ENCODE assay signal across 1 cellular context in genomic region chr3:51637941-51638471, GRCh38.
A peak's percentile ranks its signal among the peaks of the same experiment; 100 is the strongest.
TF ChIP-seq lines count a peak whose summit lies in the region.

No MANE protein-coding gene starts in this region.

TF ChIP-seq in HepG2, 621 proteins besides CTCF, POLR2A, EP300 and RAD21 (continued from another document and continues in another):
- TF ChIP-seq GPBP1L1 (CRISPR knock-in tag; IDR thresholded peaks at IDR 0.05) (no peak), ZSCAN29 (CRISPR knock-in tag; conservative IDR thresholded peaks at IDR 0.05) (no peak), ZNF790 (CRISPR knock-in tag; IDR thresholded peaks at IDR 0.05; ENCODE audit: borderline replicate concordance) (no peak), ZNF331 (CRISPR knock-in tag; IDR thresholded peaks at IDR 0.05) (peak; percentile 40; the same call in 1 of the 2 replicates), ZNF3 (CRISPR knock-in tag; IDR thresholded peaks at IDR 0.05) (no peak), SP5 (CRISPR knock-in tag; IDR thresholded peaks at IDR 0.05; ENCODE audit: borderline replicate concordance, low read depth) (no peak), KDM4B (CRISPR knock-in tag; IDR thresholded peaks at IDR 0.05) (no peak), PTBP1 (IDR thresholded peaks at IDR 0.05; ENCODE audit: low read depth, low read length, poor library complexity, severe bottlenecking) (no peak), ZSCAN22 (CRISPR knock-in tag; IDR thresholded peaks at IDR 0.05) (no peak), ISX (CRISPR knock-in tag; conservative IDR thresholded peaks at IDR 0.05) (no peak), SKI (IDR thresholded peaks at IDR 0.05; ENCODE audit: partially characterized antibody) (no peak), ZSCAN31 (CRISPR knock-in tag; IDR thresholded peaks at IDR 0.05; ENCODE audit: low read depth) (no peak), TOPORS (CRISPR knock-in tag; IDR thresholded peaks at IDR 0.05) (no peak), E2F1 (CRISPR knock-in tag; IDR thresholded peaks at IDR 0.05) (no peak), ZNF441 (CRISPR knock-in tag; IDR thresholded peaks at IDR 0.05; ENCODE audit: borderline replicate concordance) (no peak), ZNF101 (CRISPR knock-in tag; IDR thresholded peaks at IDR 0.05; ENCODE audit: borderline replicate concordance, low read depth) (no peak), ERF (CRISPR knock-in tag; IDR thresholded peaks at IDR 0.05) (0 out of 2 replicates have a peak, but pooled peaks have one; percentile 53), ZNF121 (CRISPR knock-in tag; IDR thresholded peaks at IDR 0.05) (no peak), ZUFSP (CRISPR knock-in tag; IDR thresholded peaks at IDR 0.05; ENCODE audit: borderline replicate concordance) (no peak), SIN3B (IDR thresholded peaks at IDR 0.05; ENCODE audit: low read length) (no peak), ZNF749 (CRISPR knock-in tag; IDR thresholded peaks at IDR 0.05; ENCODE audit: borderline replicate concordance) (no peak), XBP1 (CRISPR knock-in tag; IDR thresholded peaks at IDR 0.05) (no peak), ZNF33B (CRISPR knock-in tag; IDR thresholded peaks at IDR 0.05) (no peak), KMT2B (CRISPR knock-in tag; IDR thresholded peaks at IDR 0.05) (no peak), CAMTA2 (CRISPR knock-in tag; IDR thresholded peaks at IDR 0.05; ENCODE audit: borderline replicate concordance) (no peak), EEA1 (CRISPR knock-in tag; IDR thresholded peaks at IDR 0.05; ENCODE audit: borderline replicate concordance) (no peak), E2F2 (CRISPR knock-in tag; IDR thresholded peaks at IDR 0.05; ENCODE audit: borderline replicate concordance) (no peak), ZFX (CRISPR knock-in tag; IDR thresholded peaks at IDR 0.05; ENCODE audit: low read depth) (no peak), ZNF335 (CRISPR knock-in tag; IDR thresholded peaks at IDR 0.05) (no peak), ELF1 (CRISPR knock-in tag; IDR thresholded peaks at IDR 0.05) (no peak), SUZ12 (IDR thresholded peaks at IDR 0.05; ENCODE audit: low read depth, low read length) (no peak), SMYD3 (CRISPR knock-in tag; IDR thresholded peaks at IDR 0.05) (no peak), GZF1 (CRISPR knock-in tag; IDR thresholded peaks at IDR 0.05) (no peak), ZMAT3 (CRISPR knock-in tag; conservative IDR thresholded peaks at IDR 0.05) (no peak), ZNF407 (CRISPR knock-in tag; IDR thresholded peaks at IDR 0.05; ENCODE audit: not compliant biosample characterization) (no peak), ZNF773 (CRISPR knock-in tag; IDR thresholded peaks at IDR 0.05; ENCODE audit: borderline replicate concordance) (no peak), FOXP4 (CRISPR knock-in tag; IDR thresholded peaks at IDR 0.05) (no peak), FOXP1 (IDR thresholded peaks at IDR 0.05) (no peak), FOXP1 (CRISPR knock-in tag; IDR thresholded peaks at IDR 0.05) (no peak), AGO2 (optimal IDR thresholded peaks at IDR 0.05; ENCODE audit: low read depth, low read length) (no peak), MIER2 (CRISPR knock-in tag; IDR thresholded peaks at IDR 0.05) (no peak), ZSCAN12 (CRISPR knock-in tag; IDR thresholded peaks at IDR 0.05) (no peak)
- TF ChIP-seq, protein P1, sequence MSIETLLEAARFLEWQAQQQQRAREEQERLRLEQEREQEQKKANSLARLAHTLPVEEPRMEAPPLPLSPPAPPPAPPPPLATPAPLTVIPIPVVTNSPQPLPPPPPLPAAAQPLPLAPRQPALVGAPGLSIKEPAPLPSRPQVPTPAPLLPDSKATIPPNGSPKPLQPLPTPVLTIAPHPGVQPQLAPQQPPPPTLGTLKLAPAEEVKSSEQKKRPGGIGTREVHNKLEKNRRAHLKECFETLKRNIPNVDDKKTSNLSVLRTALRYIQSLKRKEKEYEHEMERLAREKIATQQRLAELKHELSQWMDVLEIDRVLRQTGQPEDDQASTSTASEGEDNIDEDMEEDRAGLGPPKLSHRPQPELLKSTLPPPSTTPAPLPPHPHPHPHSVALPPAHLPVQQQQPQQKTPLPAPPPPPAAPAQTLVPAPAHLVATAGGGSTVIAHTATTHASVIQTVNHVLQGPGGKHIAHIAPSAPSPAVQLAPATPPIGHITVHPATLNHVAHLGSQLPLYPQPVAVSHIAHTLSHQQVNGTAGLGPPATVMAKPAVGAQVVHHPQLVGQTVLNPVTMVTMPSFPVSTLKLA (IDR thresholded peaks at IDR 0.05) = no peak
- TF ChIP-seq, protein P2, sequence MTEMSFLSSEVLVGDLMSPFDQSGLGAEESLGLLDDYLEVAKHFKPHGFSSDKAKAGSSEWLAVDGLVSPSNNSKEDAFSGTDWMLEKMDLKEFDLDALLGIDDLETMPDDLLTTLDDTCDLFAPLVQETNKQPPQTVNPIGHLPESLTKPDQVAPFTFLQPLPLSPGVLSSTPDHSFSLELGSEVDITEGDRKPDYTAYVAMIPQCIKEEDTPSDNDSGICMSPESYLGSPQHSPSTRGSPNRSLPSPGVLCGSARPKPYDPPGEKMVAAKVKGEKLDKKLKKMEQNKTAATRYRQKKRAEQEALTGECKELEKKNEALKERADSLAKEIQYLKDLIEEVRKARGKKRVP (CRISPR knock-in tag; IDR thresholded peaks at IDR 0.05) = no peak
- TF ChIP-seq, protein P3, sequence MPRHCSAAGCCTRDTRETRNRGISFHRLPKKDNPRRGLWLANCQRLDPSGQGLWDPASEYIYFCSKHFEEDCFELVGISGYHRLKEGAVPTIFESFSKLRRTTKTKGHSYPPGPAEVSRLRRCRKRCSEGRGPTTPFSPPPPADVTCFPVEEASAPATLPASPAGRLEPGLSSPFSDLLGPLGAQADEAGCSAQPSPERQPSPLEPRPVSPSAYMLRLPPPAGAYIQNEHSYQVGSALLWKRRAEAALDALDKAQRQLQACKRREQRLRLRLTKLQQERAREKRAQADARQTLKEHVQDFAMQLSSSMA (CRISPR knock-in tag; IDR thresholded peaks at IDR 0.05) = 0 out of 2 replicates have a peak, but pooled peaks have one; percentile 39
- TF ChIP-seq, protein P4, sequence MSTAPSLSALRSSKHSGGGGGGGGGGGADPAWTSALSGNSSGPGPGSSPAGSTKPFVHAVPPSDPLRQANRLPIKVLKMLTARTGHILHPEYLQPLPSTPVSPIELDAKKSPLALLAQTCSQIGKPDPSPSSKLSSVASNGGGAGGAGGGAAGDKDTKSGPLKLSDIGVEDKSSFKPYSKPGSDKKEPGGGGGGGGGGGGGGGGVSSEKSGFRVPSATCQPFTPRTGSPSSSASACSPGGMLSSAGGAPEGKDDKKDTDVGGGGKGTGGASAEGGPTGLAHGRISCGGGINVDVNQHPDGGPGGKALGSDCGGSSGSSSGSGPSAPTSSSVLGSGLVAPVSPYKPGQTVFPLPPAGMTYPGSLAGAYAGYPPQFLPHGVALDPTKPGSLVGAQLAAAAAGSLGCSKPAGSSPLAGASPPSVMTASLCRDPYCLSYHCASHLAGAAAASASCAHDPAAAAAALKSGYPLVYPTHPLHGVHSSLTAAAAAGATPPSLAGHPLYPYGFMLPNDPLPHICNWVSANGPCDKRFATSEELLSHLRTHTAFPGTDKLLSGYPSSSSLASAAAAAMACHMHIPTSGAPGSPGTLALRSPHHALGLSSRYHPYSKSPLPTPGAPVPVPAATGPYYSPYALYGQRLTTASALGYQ (CRISPR knock-in tag; IDR thresholded peaks at IDR 0.05) = no peak
